9 cellular contexts compared by ENCODE assay signal in genomic region chr3:85821130-85821756, GRCh38.
DNase-seq lines count a peak whose midpoint lies in the region; ATAC-seq and TF ChIP-seq lines count a peak whose summit lies in the region.
"Had no signal": no experiment of that assay in that cellular context is flagged by ENCODE, and none has a peak within 500 bp of the region (broad histone marks: within the 10 kb centered on the region; RNA-seq: fewer than 3 reads in every experiment).

No MANE protein-coding gene starts in this region.

- no peak overlapping the region for H3K4me3 Mint-ChIP-seq in HFFc6
- H3K4me3 Mint-ChIP-seq in progenitor cell of endocrine pancreas (ENCODE audit: low read depth), result no peak overlapping the region
- H3K4me3 Mint-ChIP-seq: stimulated activated naive CD8-positive, alpha-beta T cell treated with anti-CD3 and anti-CD28 coated beads, Interleukin-15, Interleukin-2, amounts not matched to agents 100 ng/mL and 50 ng/mL, for 24 hours had no signal

- H3K27ac Mint-ChIP-seq in HFFc6, result no peak overlapping the region
- no peak overlapping the region for H3K27ac Mint-ChIP-seq in progenitor cell of endocrine pancreas
- H3K27ac Mint-ChIP-seq: stimulated activated naive CD8-positive, alpha-beta T cell treated with anti-CD3 and anti-CD28 coated beads, Interleukin-15, Interleukin-2, amounts not matched to agents 100 ng/mL and 50 ng/mL, for 24 hours had no signal

- TF ChIP-seq CTCF in GM12872 (IDR thresholded peaks at IDR 0.05; ENCODE audit: insufficient read depth, low read depth, low read length) (peak; percentile 69), HFFc6 (IDR thresholded peaks at IDR 0.05) (peak; percentile 41; the same call in 1 of the 2 replicates), cardiac fibroblast (IDR thresholded peaks at IDR 0.05; ENCODE audit: low read depth, low read length) (peak; percentile 18), progenitor cell of endocrine pancreas (IDR thresholded peaks at IDR 0.05; ENCODE audit: unreplicated experiment) (peak; percentile 79)

- H3K4me1 Mint-ChIP-seq in HFFc6 (ENCODE audit: low read depth), result no peaks in the 10 kb centered on the region
- H3K4me1 Mint-ChIP-seq in progenitor cell of endocrine pancreas (ENCODE audit: low read depth), result peaks cover 1% of the 10 kb centered on the region

- no peak overlapping the region for H3K4me3 ChIP-seq in cardiac fibroblast (replicated peaks in 1 of 2; ENCODE audit: low read depth in 2 of 2, low read length in 2 of 2)

- DNase-seq in HFFc6 (no peak), NCI-H2029 treated with DMSO at 0.1 percent for 48 hours (lab: John Stamatoyannopoulos, UW) (peak; percentile 48), cardiac fibroblast (ENCODE audit: low read depth in 2 of 2) (peak in 1 of 2 donors; percentile 3), progenitor cell of endocrine pancreas (ENCODE audit: low spot score, unreplicated experiment) (no peak), ureter (ENCODE audit: low spot score) (no peak)

- ATAC-seq in GM21447 (IDR thresholded peaks at IDR 0.05; ENCODE audit: unreplicated experiment) (no peak), GM21529 (IDR thresholded peaks at IDR 0.05; ENCODE audit: unreplicated experiment) (no peak)

- no peaks in the 10 kb centered on the region for H3K27me3 Mint-ChIP-seq in HFFc6 (ENCODE audit: insufficient read depth)
- no peaks in the 10 kb centered on the region for H3K27me3 Mint-ChIP-seq in progenitor cell of endocrine pancreas
- H3K27me3 Mint-ChIP-seq: stimulated activated naive CD8-positive, alpha-beta T cell treated with anti-CD3 and anti-CD28 coated beads, Interleukin-15, Interleukin-2, amounts not matched to agents 100 ng/mL and 50 ng/mL, for 24 hours had no signal

- H3K36me3 Mint-ChIP-seq in HFFc6 (ENCODE audit: low read depth), result no peaks in the 10 kb centered on the region
- peaks cover 2% of the 10 kb centered on the region for H3K36me3 Mint-ChIP-seq in progenitor cell of endocrine pancreas (ENCODE audit: insufficient read depth)

- H3K9me3 Mint-ChIP-seq in HFFc6, result peaks cover 37% of the 10 kb centered on the region
- peaks cover 3% of the 10 kb centered on the region for H3K9me3 Mint-ChIP-seq in progenitor cell of endocrine pancreas (ENCODE audit: low read depth)

Comparison
In these comparisons a context has a peak if more than half of its experiments do, and no peak if none do; other contexts are left out.
1. CTCF ChIP-seq: peak in every context shown above with its lines; median percentile 79 in progenitor cell of endocrine pancreas; 69 in GM12872; 41 in HFFc6; 18 in cardiac fibroblast.